Comparison of ENCODE assay signal across 10 cellular contexts in the genomic region with DNA sequence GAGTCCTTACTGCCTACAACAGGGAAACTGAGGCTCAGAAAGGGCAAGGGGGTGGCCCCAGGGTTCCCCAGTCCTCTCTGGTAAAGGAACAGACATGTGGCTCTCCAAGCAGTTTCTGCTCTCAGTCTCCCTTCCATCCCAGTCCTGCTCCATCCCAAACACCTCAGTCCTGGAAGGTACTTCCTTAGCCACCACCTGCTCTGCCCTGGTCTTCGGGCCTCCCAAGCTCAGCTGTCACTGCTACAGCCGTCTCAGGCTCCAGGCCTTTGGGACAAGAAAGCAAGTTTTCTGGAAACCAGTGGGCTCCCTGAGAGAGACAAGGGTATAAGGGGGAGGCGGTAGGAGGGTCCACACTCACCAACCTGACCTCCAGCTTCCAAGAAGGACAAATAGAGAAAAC. TPM values are rescaled to one million over a fixed set of nuclear protein-coding genes. Genes with fewer than 3 reads are reported as not detected.
DNase-seq lines count a peak whose midpoint lies in the region; ATAC-seq and TF ChIP-seq lines count a peak whose summit lies in the region.
"Had no signal": no experiment of that assay in that cellular context is flagged by ENCODE, and none has a peak within 500 bp of the region (broad histone marks: within the 10 kb centered on the region; RNA-seq: fewer than 3 reads in every experiment).

No MANE protein-coding gene starts in this region.

- 88% methylated on average over 3 of the region's 3 CpGs for WGBS in esophagus muscularis mucosa

- H3K4me1 ChIP-seq in RWPE2 (ENCODE audit: insufficient read depth, poor library complexity, severe bottlenecking), result no peaks in the 10 kb centered on the region
- peaks cover 11 to 26% (median 24%) of the 10 kb centered on the region in 4 donors for H3K4me1 ChIP-seq in esophagus muscularis mucosa

- peak; percentile 5 for DNase-seq in activated naive CD4-positive, alpha-beta T cell treated with anti-CD3 and anti-CD28 coated beads, Interleukin-2, amount 50 U/mL, for 16 hours
- DNase-seq in activated naive CD4-positive, alpha-beta T cell treated with Interleukin-2 at 50 U/mL for 16 hours, result no peak
- DNase-seq in RWPE2 (ENCODE audit: low spot score) (peak; percentile 26), esophagus muscularis mucosa (ENCODE audit: extremely low spot score) (no peak), GDM1 (lab: John Stamatoyannopoulos, UW) (no peak), NCI-H2171 treated with DMSO at 0.1 percent for 48 hours (lab: John Stamatoyannopoulos, UW) (no peak)
- DNase-seq in stimulated activated naive B cell treated with anti-CD40 and anti-IgM and Interleukin-4, amounts not matched to agents 10 μg/mL and 1 μg/mL and 100 μg/mL, for 72 hours, result no peak
- DNase-seq: stimulated activated CD4-positive, alpha-beta T cell treated with anti-CD3 and anti-CD28 coated beads, Interleukin-2, amount 100 ng/mL, for 48 hours had no signal

- no peaks in the 10 kb centered on the region for H3K36me3 ChIP-seq in RWPE2 (ENCODE audit: low read depth)
- no peaks in the 10 kb centered on the region for H3K36me3 ChIP-seq in esophagus muscularis mucosa

- peak overlapping the region; percentile 91 to 94 for H3K4me3 Mint-ChIP-seq in stimulated activated naive B cell treated with anti-CD40 and anti-IgM and Interleukin-4, amounts not matched to agents 10 μg/mL and 1 μg/mL and 100 μg/mL, for 72 hours

- H3K4me1 Mint-ChIP-seq in stimulated activated naive B cell treated with anti-CD40 and anti-IgM and Interleukin-4, amounts not matched to agents 10 μg/mL and 1 μg/mL and 100 μg/mL, for 72 hours, result peaks cover 45 to 59% of the 10 kb centered on the region in 2 donors

- no peaks in the 10 kb centered on the region for H3K36me3 Mint-ChIP-seq in stimulated activated naive B cell treated with anti-CD40 and anti-IgM and Interleukin-4, amounts not matched to agents 10 μg/mL and 1 μg/mL and 100 μg/mL, for 72 hours

- no peaks in the 10 kb centered on the region for H3K9me3 Mint-ChIP-seq in stimulated activated naive B cell treated with anti-CD40 and anti-IgM and Interleukin-4, amounts not matched to agents 10 μg/mL and 1 μg/mL and 100 μg/mL, for 72 hours

- TF ChIP-seq EP300 in esophagus muscularis mucosa (IDR thresholded peaks at IDR 0.05), result no peak

- no peak for TF ChIP-seq POLR2A in esophagus muscularis mucosa (IDR thresholded peaks at IDR 0.05; ENCODE audit: low read depth)

- no peak for TF ChIP-seq CTCF in RWPE2 (IDR thresholded peaks at IDR 0.05; ENCODE audit: poor library complexity, severe bottlenecking)
- TF ChIP-seq CTCF in esophagus muscularis mucosa (IDR thresholded peaks at IDR 0.05), result no peak

- H3K9me3 ChIP-seq in RWPE2 (ENCODE audit: severe bottlenecking), result no peaks in the 10 kb centered on the region
- no peaks in the 10 kb centered on the region for H3K9me3 ChIP-seq in esophagus muscularis mucosa

- ATAC-seq in RWPE2 (ENCODE audit: low read depth) (no peak), HG02763 (IDR thresholded peaks at IDR 0.05; ENCODE audit: unreplicated experiment) (no peak)
- no peak for ATAC-seq in stimulated activated naive B cell treated with anti-CD40 and anti-IgM and Interleukin-4, amounts not matched to agents 10 μg/mL and 1 μg/mL and 100 μg/mL, for 72 hours (replicated peaks)

- intact Hi-C loops in esophagus muscularis mucosa (cut with DNase I), result loop anchor here (5.0 to 10.0 kb wide), 3 partner anchors 40 to 225 kb away; no protein-coding TSS in a partner anchor

- H3K27ac Mint-ChIP-seq in stimulated activated naive B cell treated with anti-CD40 and anti-IgM and Interleukin-4, amounts not matched to agents 10 μg/mL and 1 μg/mL and 100 μg/mL, for 72 hours, result peak overlapping the region; percentile 98

- no peaks in the 10 kb centered on the region for H3K27me3 ChIP-seq in RWPE2 (ENCODE audit: insufficient read depth, poor library complexity, severe bottlenecking)
- H3K27me3 ChIP-seq in esophagus muscularis mucosa, result peaks cover 0 to 3% (median 0%) of the 10 kb centered on the region in 4 donors

- no peak overlapping the region for H3K27ac ChIP-seq in RWPE2 (ENCODE audit: poor library complexity, severe bottlenecking)
- peak overlapping the region in 3 of 4 donors; percentile 71 to 77 (median 71) for H3K27ac ChIP-seq in esophagus muscularis mucosa (replicated peaks in 1 of 4)

- no peak overlapping the region for H3K4me3 ChIP-seq in RWPE2 (ENCODE audit: severe bottlenecking)
- no peak overlapping the region for H3K4me3 ChIP-seq in esophagus muscularis mucosa

- H3K27me3 Mint-ChIP-seq in stimulated activated naive B cell treated with anti-CD40 and anti-IgM and Interleukin-4, amounts not matched to agents 10 μg/mL and 1 μg/mL and 100 μg/mL, for 72 hours, result peaks cover 0 to 4% of the 10 kb centered on the region in 2 donors

RNA-seq across cellular contexts. Expression of a gene that starts 23.1 kb away (rescaled TPM):
- 1 to 10 TPM in 2 of 4 donors, under 1 TPM in 2; 0.83 to 4.2 (median 2.1) TPM for total RNA-seq in esophagus muscularis mucosa

RNA-seq across cellular contexts. Expression of a gene that starts 28.6 kb away (rescaled TPM):
- total RNA-seq in esophagus muscularis mucosa, result under 1 TPM in 3 of 4 donors, not detected in 1; 0.17 to 0.19 (median 0.17) TPM
- total RNA-seq: cerebellum had no signal

Comparison
In these comparisons a context has a peak if more than half of its experiments do, and no peak if none do; other contexts are left out.
1. DNase-seq: peak in activated naive CD4-positive, alpha-beta T cell treated with anti-CD3 and anti-CD28 coated beads, Interleukin-2, amount 50 U/mL, for 16 hours (single experiment) and RWPE2 (single experiment); none in activated naive CD4-positive, alpha-beta T cell treated with Interleukin-2 at 50 U/mL for 16 hours (single experiment), esophagus muscularis mucosa (single experiment), stimulated activated naive B cell treated with anti-CD40 and anti-IgM and Interleukin-4, amounts not matched to agents 10 μg/mL and 1 μg/mL and 100 μg/mL, for 72 hours (single experiment), GDM1 (single experiment) and NCI-H2171 treated with DMSO at 0.1 percent for 48 hours (single experiment).